In genomic region chr7:74479066-74479781, GRCh38 we compare ENCODE assay signal across 8 cellular contexts. TPM values are rescaled to one million over a fixed set of nuclear protein-coding genes. Genes with fewer than 3 reads are reported as not detected.
DNase-seq lines count a peak whose midpoint lies in the region; ATAC-seq and TF ChIP-seq lines count a peak whose summit lies in the region.

No MANE protein-coding gene starts in this region.

- peak overlapping the region in 2 of 5 donors; percentile 21 to 44 for H3K4me3 Mint-ChIP-seq in immature natural killer cell

- H3K36me3 Mint-ChIP-seq in immature natural killer cell = peaks cover 0 to 4% (median 0%) of the 10 kb centered on the region in 3 donors

- intact Hi-C loops in adrenal gland (cut with DNase I) = no loop called here
- intact Hi-C loops in left colon (cut with DNase I, micrococcal nuclease) = no loop called here
- intact Hi-C loops in upper lobe of right lung (cut with DNase I) = no loop called here

- peak overlapping the region; percentile 69 to 98 (median 97) for H3K27ac ChIP-seq in adrenal gland
- H3K27ac ChIP-seq in upper lobe of right lung = peak overlapping the region; percentile 97

- H3K4me1 ChIP-seq in adrenal gland (replicated peaks in 1 of 2) (peaks cover 58 to 60% of the 10 kb centered on the region in 2 donors), upper lobe of right lung (peaks cover 69% of the 10 kb centered on the region)

- H3K27ac Mint-ChIP-seq in immature natural killer cell = no peak overlapping the region

- H3K36me3 ChIP-seq in adrenal gland (replicated peaks in 1 of 2) (no peaks in the 10 kb centered on the region), upper lobe of right lung (no peaks in the 10 kb centered on the region)

- H3K9me3 ChIP-seq in adrenal gland (replicated peaks in 1 of 3) = no peaks in the 10 kb centered on the region
- H3K9me3 ChIP-seq in upper lobe of right lung = no peaks in the 10 kb centered on the region

- H3K4me1 Mint-ChIP-seq in immature natural killer cell = peaks cover 8 to 9% of the 10 kb centered on the region in 2 donors

- peaks cover 2 to 4% (median 4%) of the 10 kb centered on the region in 3 donors for H3K27me3 Mint-ChIP-seq in immature natural killer cell (ENCODE audit: low read depth in 3 of 3)

- peak; percentile 58 for DNase-seq in NCI-H2029 (lab: John Stamatoyannopoulos, UW)
- DNase-seq in NCI-H2029 treated with DMSO at 0.1 percent for 48 hours (lab: John Stamatoyannopoulos, UW) = no peak
- DNase-seq in adrenal gland = peak in 6 of 7 donors; percentile 44 to 66 (median 50)
- DNase-seq in left colon = peak; percentile 61 to 82
- peak; percentile 91 for DNase-seq in upper lobe of right lung
- no peak for DNase-seq in NCI-H1694 treated with DMSO at 0.1 percent for 48 hours (lab: John Stamatoyannopoulos, UW)
- DNase-seq in immature natural killer cell = no peak

- ATAC-seq in left colon (peak; percentile 53), upper lobe of right lung (peak; percentile 56), GM19023 (IDR thresholded peaks at IDR 0.05; ENCODE audit: unreplicated experiment) (no peak)

- no peaks in the 10 kb centered on the region for H3K27me3 ChIP-seq in adrenal gland
- no peaks in the 10 kb centered on the region for H3K27me3 ChIP-seq in upper lobe of right lung

- WGBS in adrenal gland, 4 donors = 12 to 50% (median 14%) methylated on average over 13 to 19 of the region's 19 CpGs

- TF ChIP-seq POLR2A in adrenal gland (IDR thresholded peaks at IDR 0.05) = no peak

- TF ChIP-seq CTCF in adrenal gland (IDR thresholded peaks at IDR 0.05) (no peak), upper lobe of right lung (IDR thresholded peaks at IDR 0.05) (no peak)

- no peaks in the 10 kb centered on the region for H3K9me3 Mint-ChIP-seq in immature natural killer cell

- H3K4me3 ChIP-seq in adrenal gland (peak overlapping the region in 1 of 4 donors; percentile 10), upper lobe of right lung (no peak overlapping the region)

RNA-seq across cellular contexts. Expression of gene GTF2IRD1, which starts 25.5 kb away (rescaled TPM):
- total RNA-seq in adrenal gland (10 to 100 TPM; 19.7 to 41.3 (median 25.5) TPM), left colon (10 to 100 TPM; 14.6 to 14.8 TPM), upper lobe of right lung (30.5 TPM)
- polyA plus RNA-seq in adrenal gland (10 to 100 TPM; 20.5 to 28.0 (median 27.8) TPM), immature natural killer cell (not detected)

Comparison
In these comparisons a context has a peak if more than half of its experiments do, and no peak if none do; other contexts are left out.
1. DNase-seq: peak in NCI-H2029 (single experiment), adrenal gland (6 of 7), left colon (2 of 2) and upper lobe of right lung (single experiment); none in NCI-H2029 treated with DMSO at 0.1 percent for 48 hours (single experiment), NCI-H1694 treated with DMSO at 0.1 percent for 48 hours (single experiment) and immature natural killer cell (0 of 3).